In the genomic region with DNA sequence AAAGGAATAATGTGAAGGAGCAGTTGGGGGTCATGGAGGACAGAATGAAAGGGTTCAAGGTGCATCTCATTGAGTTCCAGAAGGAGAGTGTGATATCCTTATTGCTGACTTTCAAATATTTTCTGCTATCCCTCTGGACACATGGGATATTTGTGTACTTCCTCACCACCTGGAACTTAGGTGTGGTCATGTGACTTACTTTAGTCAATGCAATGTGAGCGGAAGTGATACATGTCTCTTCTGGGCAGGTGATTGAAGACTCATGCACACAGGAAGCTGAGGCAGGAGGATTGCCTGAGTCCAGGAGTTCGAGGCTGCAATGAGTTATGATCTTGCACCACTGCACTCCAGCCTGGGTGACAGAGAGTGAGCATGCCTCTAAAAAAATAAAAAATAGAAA, we compare ENCODE assay signal across 1 cellular context.
TF ChIP-seq lines count a peak whose summit lies in the region.

No MANE protein-coding gene starts in this region.

TF ChIP-seq in K562, 482 proteins besides CTCF, POLR2A, EP300 and RAD21:
- TF ChIP-seq C11orf30 (IDR thresholded peaks at IDR 0.05; ENCODE audit: low read depth) (0 out of 2 replicates have a peak, but pooled peaks have one; percentile 7), KAT8 (IDR thresholded peaks at IDR 0.05; ENCODE audit: low read depth) (no peak), CHCHD3 (CRISPR knock-in tag; IDR thresholded peaks at IDR 0.05) (no peak)
- TF ChIP-seq, protein P1, sequence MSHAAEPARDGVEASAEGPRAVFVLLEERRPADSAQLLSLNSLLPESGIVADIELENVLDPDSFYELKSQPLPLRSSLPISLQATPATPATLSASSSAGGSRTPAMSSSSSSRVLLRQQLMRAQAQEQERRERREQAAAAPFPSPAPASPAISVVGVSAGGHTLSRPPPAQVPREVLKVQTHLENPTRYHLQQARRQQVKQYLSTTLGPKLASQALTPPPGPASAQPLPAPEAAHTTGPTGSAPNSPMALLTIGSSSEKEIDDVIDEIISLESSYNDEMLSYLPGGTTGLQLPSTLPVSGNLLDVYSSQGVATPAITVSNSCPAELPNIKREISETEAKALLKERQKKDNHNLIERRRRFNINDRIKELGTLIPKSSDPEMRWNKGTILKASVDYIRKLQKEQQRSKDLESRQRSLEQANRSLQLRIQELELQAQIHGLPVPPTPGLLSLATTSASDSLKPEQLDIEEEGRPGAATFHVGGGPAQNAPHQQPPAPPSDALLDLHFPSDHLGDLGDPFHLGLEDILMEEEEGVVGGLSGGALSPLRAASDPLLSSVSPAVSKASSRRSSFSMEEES (CRISPR knock-in tag; IDR thresholded peaks at IDR 0.05) = peak; percentile 87
